In the genomic region with DNA sequence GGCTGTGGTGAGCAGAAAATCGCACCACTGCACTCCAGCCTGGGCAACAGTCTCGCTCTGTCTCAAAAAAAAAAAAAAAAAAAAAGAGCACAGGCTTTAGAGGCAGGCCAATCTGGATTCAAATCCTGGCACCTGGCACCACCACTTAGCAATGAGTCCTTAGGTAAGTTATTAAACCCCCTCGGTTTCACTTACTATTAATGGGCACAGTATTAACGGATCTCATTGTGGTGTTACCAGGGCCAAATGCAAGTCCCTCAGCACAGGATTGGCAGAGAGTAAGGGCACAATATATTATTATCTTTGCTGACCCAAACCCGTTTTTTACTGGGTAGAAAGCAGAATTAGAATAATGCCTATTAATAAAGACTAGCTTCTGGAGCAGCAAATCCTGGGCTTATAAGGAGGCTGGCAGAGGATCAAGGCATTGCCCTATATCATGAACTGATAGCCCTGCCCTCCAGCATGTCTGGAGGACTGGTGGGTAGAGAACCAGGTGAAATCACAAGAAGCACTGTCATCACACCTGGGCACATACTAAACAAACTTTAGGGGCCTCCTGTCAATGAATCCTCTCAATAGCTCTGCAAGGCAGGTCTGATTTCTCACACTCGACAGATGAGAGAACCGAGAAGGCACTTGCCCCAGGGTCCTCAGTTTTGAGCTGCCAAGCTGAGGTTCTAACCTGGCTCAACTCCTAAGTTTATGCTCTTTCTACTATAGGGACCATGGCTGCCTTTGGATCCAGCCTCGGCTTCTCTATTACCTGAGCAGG, we compare ENCODE assay signal across 1 cellular context.
TF ChIP-seq lines count a peak whose summit lies in the region.

No MANE protein-coding gene starts in this region.

TF ChIP-seq in SK-N-SH, 30 proteins besides CTCF, POLR2A, EP300 and RAD21:
- TF ChIP-seq, protein P1, sequence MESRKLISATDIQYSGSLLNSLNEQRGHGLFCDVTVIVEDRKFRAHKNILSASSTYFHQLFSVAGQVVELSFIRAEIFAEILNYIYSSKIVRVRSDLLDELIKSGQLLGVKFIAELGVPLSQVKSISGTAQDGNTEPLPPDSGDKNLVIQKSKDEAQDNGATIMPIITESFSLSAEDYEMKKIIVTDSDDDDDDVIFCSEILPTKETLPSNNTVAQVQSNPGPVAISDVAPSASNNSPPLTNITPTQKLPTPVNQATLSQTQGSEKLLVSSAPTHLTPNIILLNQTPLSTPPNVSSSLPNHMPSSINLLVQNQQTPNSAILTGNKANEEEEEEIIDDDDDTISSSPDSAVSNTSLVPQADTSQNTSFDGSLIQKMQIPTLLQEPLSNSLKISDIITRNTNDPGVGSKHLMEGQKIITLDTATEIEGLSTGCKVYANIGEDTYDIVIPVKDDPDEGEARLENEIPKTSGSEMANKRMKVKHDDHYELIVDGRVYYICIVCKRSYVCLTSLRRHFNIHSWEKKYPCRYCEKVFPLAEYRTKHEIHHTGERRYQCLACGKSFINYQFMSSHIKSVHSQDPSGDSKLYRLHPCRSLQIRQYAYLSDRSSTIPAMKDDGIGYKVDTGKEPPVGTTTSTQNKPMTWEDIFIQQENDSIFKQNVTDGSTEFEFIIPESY (IDR thresholded peaks at IDR 0.05; ENCODE audit: borderline replicate concordance, low read depth) = no peak
- TF ChIP-seq, protein P2, sequence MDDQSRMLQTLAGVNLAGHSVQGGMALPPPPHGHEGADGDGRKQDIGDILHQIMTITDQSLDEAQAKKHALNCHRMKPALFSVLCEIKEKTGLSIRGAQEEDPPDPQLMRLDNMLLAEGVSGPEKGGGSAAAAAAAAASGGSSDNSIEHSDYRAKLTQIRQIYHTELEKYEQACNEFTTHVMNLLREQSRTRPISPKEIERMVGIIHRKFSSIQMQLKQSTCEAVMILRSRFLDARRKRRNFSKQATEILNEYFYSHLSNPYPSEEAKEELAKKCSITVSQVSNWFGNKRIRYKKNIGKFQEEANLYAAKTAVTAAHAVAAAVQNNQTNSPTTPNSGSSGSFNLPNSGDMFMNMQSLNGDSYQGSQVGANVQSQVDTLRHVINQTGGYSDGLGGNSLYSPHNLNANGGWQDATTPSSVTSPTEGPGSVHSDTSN (IDR thresholded peaks at IDR 0.05) = no peak
- TF ChIP-seq ELF1 (IDR thresholded peaks at IDR 0.05) (no peak), NRF1 (IDR thresholded peaks at IDR 0.05; ENCODE audit: low read depth, low read length) (no peak), RFX5 (IDR thresholded peaks at IDR 0.05; ENCODE audit: low read length) (no peak), YY1 (IDR thresholded peaks at IDR 0.05; ENCODE audit: low read depth) (no peak), EZH2phosphoT487 (IDR thresholded peaks at IDR 0.05; ENCODE audit: borderline replicate concordance, low read depth) (no peak), NFIC (IDR thresholded peaks at IDR 0.05; ENCODE audit: borderline replicate concordance) (no peak), SIN3A (IDR thresholded peaks at IDR 0.05; ENCODE audit: borderline replicate concordance, low read depth, low read length) (no peak), JUND (IDR thresholded peaks at IDR 0.05) (no peak), CHD2 (IDR thresholded peaks at IDR 0.05; ENCODE audit: low read length, partially characterized antibody) (no peak), TCF12 (IDR thresholded peaks at IDR 0.05) (no peak), TEAD4 (IDR thresholded peaks at IDR 0.05; ENCODE audit: borderline replicate concordance, insufficient read depth) (no peak), FOXM1 (IDR thresholded peaks at IDR 0.05; ENCODE audit: low read depth) (no peak), SMC3 (IDR thresholded peaks at IDR 0.05; ENCODE audit: low read depth, low read length) (no peak), MXI1 (IDR thresholded peaks at IDR 0.05; ENCODE audit: low read depth, low read length) (no peak)
- TF ChIP-seq, protein P3, sequence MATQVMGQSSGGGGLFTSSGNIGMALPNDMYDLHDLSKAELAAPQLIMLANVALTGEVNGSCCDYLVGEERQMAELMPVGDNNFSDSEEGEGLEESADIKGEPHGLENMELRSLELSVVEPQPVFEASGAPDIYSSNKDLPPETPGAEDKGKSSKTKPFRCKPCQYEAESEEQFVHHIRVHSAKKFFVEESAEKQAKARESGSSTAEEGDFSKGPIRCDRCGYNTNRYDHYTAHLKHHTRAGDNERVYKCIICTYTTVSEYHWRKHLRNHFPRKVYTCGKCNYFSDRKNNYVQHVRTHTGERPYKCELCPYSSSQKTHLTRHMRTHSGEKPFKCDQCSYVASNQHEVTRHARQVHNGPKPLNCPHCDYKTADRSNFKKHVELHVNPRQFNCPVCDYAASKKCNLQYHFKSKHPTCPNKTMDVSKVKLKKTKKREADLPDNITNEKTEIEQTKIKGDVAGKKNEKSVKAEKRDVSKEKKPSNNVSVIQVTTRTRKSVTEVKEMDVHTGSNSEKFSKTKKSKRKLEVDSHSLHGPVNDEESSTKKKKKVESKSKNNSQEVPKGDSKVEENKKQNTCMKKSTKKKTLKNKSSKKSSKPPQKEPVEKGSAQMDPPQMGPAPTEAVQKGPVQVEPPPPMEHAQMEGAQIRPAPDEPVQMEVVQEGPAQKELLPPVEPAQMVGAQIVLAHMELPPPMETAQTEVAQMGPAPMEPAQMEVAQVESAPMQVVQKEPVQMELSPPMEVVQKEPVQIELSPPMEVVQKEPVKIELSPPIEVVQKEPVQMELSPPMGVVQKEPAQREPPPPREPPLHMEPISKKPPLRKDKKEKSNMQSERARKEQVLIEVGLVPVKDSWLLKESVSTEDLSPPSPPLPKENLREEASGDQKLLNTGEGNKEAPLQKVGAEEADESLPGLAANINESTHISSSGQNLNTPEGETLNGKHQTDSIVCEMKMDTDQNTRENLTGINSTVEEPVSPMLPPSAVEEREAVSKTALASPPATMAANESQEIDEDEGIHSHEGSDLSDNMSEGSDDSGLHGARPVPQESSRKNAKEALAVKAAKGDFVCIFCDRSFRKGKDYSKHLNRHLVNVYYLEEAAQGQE (IDR thresholded peaks at IDR 0.05; ENCODE audit: low read depth, low read length) = no peak
- TF ChIP-seq, protein P4, sequence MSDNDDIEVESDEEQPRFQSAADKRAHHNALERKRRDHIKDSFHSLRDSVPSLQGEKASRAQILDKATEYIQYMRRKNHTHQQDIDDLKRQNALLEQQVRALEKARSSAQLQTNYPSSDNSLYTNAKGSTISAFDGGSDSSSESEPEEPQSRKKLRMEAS (IDR thresholded peaks at IDR 0.05; ENCODE audit: low read depth) = no peak
- TF ChIP-seq, protein P5, sequence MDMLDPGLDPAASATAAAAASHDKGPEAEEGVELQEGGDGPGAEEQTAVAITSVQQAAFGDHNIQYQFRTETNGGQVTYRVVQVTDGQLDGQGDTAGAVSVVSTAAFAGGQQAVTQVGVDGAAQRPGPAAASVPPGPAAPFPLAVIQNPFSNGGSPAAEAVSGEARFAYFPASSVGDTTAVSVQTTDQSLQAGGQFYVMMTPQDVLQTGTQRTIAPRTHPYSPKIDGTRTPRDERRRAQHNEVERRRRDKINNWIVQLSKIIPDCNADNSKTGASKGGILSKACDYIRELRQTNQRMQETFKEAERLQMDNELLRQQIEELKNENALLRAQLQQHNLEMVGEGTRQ (IDR thresholded peaks at IDR 0.05; ENCODE audit: borderline replicate concordance, low read depth, low read length) = no peak
- TF ChIP-seq, protein P6, sequence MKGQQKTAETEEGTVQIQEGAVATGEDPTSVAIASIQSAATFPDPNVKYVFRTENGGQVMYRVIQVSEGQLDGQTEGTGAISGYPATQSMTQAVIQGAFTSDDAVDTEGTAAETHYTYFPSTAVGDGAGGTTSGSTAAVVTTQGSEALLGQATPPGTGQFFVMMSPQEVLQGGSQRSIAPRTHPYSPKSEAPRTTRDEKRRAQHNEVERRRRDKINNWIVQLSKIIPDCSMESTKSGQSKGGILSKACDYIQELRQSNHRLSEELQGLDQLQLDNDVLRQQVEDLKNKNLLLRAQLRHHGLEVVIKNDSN (IDR thresholded peaks at IDR 0.05; ENCODE audit: borderline replicate concordance, low read depth) = no peak
